8 cellular contexts compared by ENCODE assay signal in the genomic region with DNA sequence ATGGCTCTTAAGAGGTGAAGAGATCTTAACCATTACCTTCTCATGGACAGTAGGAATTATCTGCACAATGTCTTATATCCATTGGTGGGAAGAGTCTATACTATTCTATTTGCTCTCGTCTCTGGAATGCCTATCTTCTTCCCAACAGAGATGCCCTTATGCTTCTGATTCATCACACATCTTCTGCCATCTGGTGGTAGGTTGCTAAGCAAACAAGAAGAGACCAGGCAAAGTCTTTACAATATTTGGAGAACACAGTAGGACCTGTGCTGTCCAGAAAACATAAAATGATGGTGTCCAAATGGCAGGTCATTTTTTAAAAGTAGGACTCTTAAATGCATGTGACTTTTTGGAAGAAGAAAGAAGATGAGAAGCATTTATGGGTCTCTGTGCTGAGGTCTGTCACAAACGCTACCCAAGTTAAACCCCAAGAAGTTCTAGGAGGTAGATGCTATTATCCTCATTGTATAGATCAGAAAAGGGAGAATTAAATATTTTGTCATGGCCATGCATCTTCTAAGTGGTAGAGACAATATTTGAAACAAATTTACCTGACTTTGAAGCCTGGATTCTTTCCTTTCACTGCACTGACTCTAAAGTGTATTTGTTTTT.
A peak's percentile ranks its signal among the peaks of the same experiment; 100 is the strongest.
DNase-seq lines count a peak whose midpoint lies in the region; FAIRE-seq and TF ChIP-seq lines count a peak whose summit lies in the region.

No MANE protein-coding gene starts in this region.

- TF ChIP-seq POLR2A in GM12892 (IDR thresholded peaks at IDR 0.05; ENCODE audit: low read depth, low read length) = no peak

- FAIRE-seq in GM12892 (lab: Jason Lieb, UNC) (peak; percentile 30), RCC 7860 (lab: Jason Lieb, UNC) (no peak)

- no peak for DNase-seq in GM12892 (ENCODE audit: insufficient read length)
- DNase-seq in KBM-7 = peak; percentile 18
- peak; percentile 19 for DNase-seq in RCC 7860 (ENCODE audit: low spot score)
- peak; percentile 51 for DNase-seq in midbrain (lab: John Stamatoyannopoulos, UW)
- no peak for DNase-seq in GDM1 (lab: John Stamatoyannopoulos, UW)
- no peak for DNase-seq in HuH-7.5 (ENCODE audit: low spot score)
- DNase-seq in NCI-H187 treated with DMSO at 0.1 percent for 48 hours (lab: John Stamatoyannopoulos, UW) = no peak
- DNase-seq in AG20443 (ENCODE audit: low spot score) = no peak

- in situ Hi-C loops in KBM-7 (cut with MboI; ENCODE audit: low pct_unique_long_range_greater_than_20kb, low sequenced_read_pairs) = no loop called here

Comparison
In these comparisons a context has a peak if more than half of its experiments do, and no peak if none do; other contexts are left out.
1. DNase-seq: peak in KBM-7 (single experiment), RCC 7860 (single experiment) and midbrain (single experiment); none in GM12892 (single experiment), GDM1 (single experiment), HuH-7.5 (single experiment), NCI-H187 treated with DMSO at 0.1 percent for 48 hours (single experiment) and AG20443 (single experiment).